22 cellular contexts compared by ENCODE assay signal in genomic region chr12:106950591-106950990, GRCh38.
"Had no signal": no experiment of that assay in that cellular context is flagged by ENCODE, and none has a peak within 500 bp of the region (broad histone marks: within the 10 kb centered on the region; RNA-seq: fewer than 3 reads in every experiment).

No MANE protein-coding gene starts in this region.

- H3K36me3 ChIP-seq: colonic mucosa, esophagus muscularis mucosa, esophagus squamous epithelium, gastrocnemius medialis, gastroesophageal sphincter, heart left ventricle, heart right ventricle had no signal

- H3K9me3 ChIP-seq: colonic mucosa, esophagus muscularis mucosa, esophagus squamous epithelium, gastrocnemius medialis, gastroesophageal sphincter had no signal

- H3K4me1 ChIP-seq: colonic mucosa had no signal

- DNase-seq: colonic mucosa; cortex of kidney; dermis blood vessel endothelial cell; dorsolateral prefrontal cortex; effector CD4-positive, alpha-beta T cell; effector CD8-positive, alpha-beta T cell; effector memory CD4-positive, alpha-beta T cell; effector memory CD8-positive, alpha-beta T cell; endodermal cell; erythroblast; esophagus squamous epithelium; foreskin fibroblast; foreskin keratinocyte; foreskin melanocyte; gastrocnemius medialis; glutamatergic neuron; head of caudate nucleus; heart left ventricle; heart right ventricle had no signal

- H3K4me3 ChIP-seq: colonic mucosa, coronary artery, dorsolateral prefrontal cortex, esophagus muscularis mucosa, esophagus squamous epithelium, gastrocnemius medialis, gastroesophageal sphincter, heart left ventricle, heart right ventricle had no signal

- H3K27me3 ChIP-seq: colonic mucosa, dorsolateral prefrontal cortex, esophagus muscularis mucosa, esophagus squamous epithelium, gastrocnemius medialis, gastroesophageal sphincter, heart left ventricle had no signal
